11 cellular contexts compared by ENCODE assay signal in genomic region chr12:43011383-43011926, GRCh38.
DNase-seq lines count a peak whose midpoint lies in the region; ATAC-seq lines count a peak whose summit lies in the region.
"Had no signal": no experiment of that assay in that cellular context is flagged by ENCODE, and none has a peak within 500 bp of the region (broad histone marks: within the 10 kb centered on the region; RNA-seq: fewer than 3 reads in every experiment).

No MANE protein-coding gene starts in this region.

- in situ Hi-C loops in ACHN (cut with HindIII; ENCODE audit: low pct_ligation_motif_present, low pct_unique_long_range_greater_than_20kb, low sequenced_read_pairs) = no loop called here

- peak; percentile 87 for ATAC-seq in GM18520 (IDR thresholded peaks at IDR 0.05; ENCODE audit: unreplicated experiment)
- ATAC-seq in GM21423 (IDR thresholded peaks at IDR 0.05; ENCODE audit: unreplicated experiment) = peak; percentile 87
- ATAC-seq in HG03066 (IDR thresholded peaks at IDR 0.05; ENCODE audit: low read depth, unreplicated experiment) = peak; percentile 80

- DNase-seq in OCI-M1 (lab: John Stamatoyannopoulos, UW) = peak; percentile 29
- DNase-seq in ACHN = no peak
- DNase-seq in NCI-H2029 treated with DMSO at 0.1 percent for 48 hours (lab: John Stamatoyannopoulos, UW) = no peak
- no peak for DNase-seq in activated CD4-positive, alpha-beta T cell treated with anti-CD3 and anti-CD28 coated beads for 1 hour
- no peak for DNase-seq in stimulated activated CD4-positive, alpha-beta T cell treated with anti-CD3 and anti-CD28 coated beads, Interleukin-4, amount 100 ng/mL, for 1 hour
- DNase-seq: activated CD8-positive, alpha-beta memory T cell treated with anti-CD3 and anti-CD28 coated beads for 24 hours; endodermal cell; nephron progenitor cell had no signal
